8 cellular contexts compared by ENCODE assay signal in the genomic region with DNA sequence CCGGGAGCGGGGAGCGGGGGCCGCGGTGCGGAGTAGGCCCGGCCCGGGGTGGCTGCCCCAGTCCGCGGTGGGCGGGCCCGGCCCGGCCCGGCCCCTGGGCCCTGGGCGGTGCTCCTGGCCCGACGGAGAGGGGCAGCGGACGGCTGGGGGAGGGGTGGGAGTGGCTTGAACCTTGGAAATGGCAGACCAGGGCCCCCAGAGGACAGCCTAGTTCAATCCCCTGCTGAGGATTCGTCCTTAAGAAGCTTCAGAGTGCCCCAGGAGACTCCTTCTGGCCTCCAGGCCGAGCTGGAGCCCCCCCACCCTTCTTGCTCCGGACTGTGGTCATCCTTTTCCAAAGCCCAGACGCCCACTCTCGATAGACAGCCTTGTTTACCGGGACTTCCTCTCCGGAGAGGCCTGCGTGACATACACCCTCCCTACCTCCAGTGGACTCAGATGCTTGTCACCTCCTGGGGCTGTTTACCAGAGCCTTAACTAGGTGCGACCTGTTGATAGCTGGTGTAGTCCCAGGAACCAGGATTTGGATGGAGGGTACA. TPM values are rescaled to one million over a fixed set of nuclear protein-coding genes. Genes with fewer than 3 reads are reported as not detected.
DNase-seq lines count a peak whose midpoint lies in the region; ATAC-seq and TF ChIP-seq lines count a peak whose summit lies in the region.

No MANE protein-coding gene starts in this region.

- TF ChIP-seq CTCF in left ventricle myocardium inferior (IDR thresholded peaks at IDR 0.05; ENCODE audit: borderline replicate concordance): no peak

- H3K4me1 Mint-ChIP-seq in CD8-positive, alpha-beta memory T cell: peaks cover 29 to 57% (median 42%) of the 10 kb centered on the region in 3 donors

- no peaks in the 10 kb centered on the region for H3K9me3 Mint-ChIP-seq in CD8-positive, alpha-beta memory T cell

- peak; percentile 19 to 63 (median 49) for DNase-seq in CD8-positive, alpha-beta memory T cell
- DNase-seq in RKO (ENCODE audit: low spot score) (peak; percentile 78), amniotic epithelial cell (ENCODE audit: low read depth) (peak; percentile 70), left ventricle myocardium inferior (peak; percentile 87), pulmonary artery endothelial cell (ENCODE audit: low read depth, low spot score) (peak; percentile 36), NCI-H187 treated with DMSO at 0.1 percent for 48 hours (lab: John Stamatoyannopoulos, UW) (no peak)

- H3K27ac Mint-ChIP-seq in CD8-positive, alpha-beta memory T cell: peak overlapping the region; percentile 77 to 97 (median 94)

- peaks cover 0 to 46% (median 7%) of the 10 kb centered on the region in 3 donors for H3K36me3 Mint-ChIP-seq in CD8-positive, alpha-beta memory T cell

- H3K4me3 ChIP-seq in CD8-positive, alpha-beta memory T cell (ENCODE audit: low read length): peak overlapping the region; percentile 82
- H3K4me3 ChIP-seq in left ventricle myocardium inferior: peak overlapping the region; percentile 81

- ATAC-seq in GM19043 (IDR thresholded peaks at IDR 0.05; ENCODE audit: low read depth, unreplicated experiment) (peak; percentile 49), HG03175 (IDR thresholded peaks at IDR 0.05; ENCODE audit: unreplicated experiment) (peak; percentile 54)

- CTCF ChIA-PET in CD8-positive, alpha-beta memory T cell (lab: Charles Lee): interaction anchor here (0.8 to 22.1 kb wide), 17 partner anchors 8 to 322 kb away, joined by 3 to 486 read pairs (median 10); a partner anchor contains a TSS

- intact Hi-C loops in left ventricle myocardium inferior (cut with micrococcal nuclease): loop anchor here (5.0 kb wide), 1 partner anchor 63 kb away; a partner anchor contains a TSS

- H3K36me3 ChIP-seq in CD8-positive, alpha-beta memory T cell (ENCODE audit: insufficient read depth, low read length): peaks cover 15% of the 10 kb centered on the region
- H3K36me3 ChIP-seq in left ventricle myocardium inferior: peaks cover 19% of the 10 kb centered on the region

- no peaks in the 10 kb centered on the region for H3K27me3 Mint-ChIP-seq in CD8-positive, alpha-beta memory T cell

- H3K27me3 ChIP-seq in CD8-positive, alpha-beta memory T cell (ENCODE audit: insufficient read depth, low read length, poor library complexity, severe bottlenecking): no peaks in the 10 kb centered on the region
- no peaks in the 10 kb centered on the region for H3K27me3 ChIP-seq in left ventricle myocardium inferior (ENCODE audit: low read depth)

- peak overlapping the region; percentile 89 to 95 (median 91) for H3K4me3 Mint-ChIP-seq in CD8-positive, alpha-beta memory T cell

- POLR2A ChIA-PET in CD8-positive, alpha-beta memory T cell (lab: Charles Lee): interaction anchor here (0.6 to 4.4 kb wide), 25 partner anchors 10 to 797 kb away, joined by 3 to 78 read pairs (median 5); a partner anchor contains a TSS

- H3K27ac ChIP-seq in CD8-positive, alpha-beta memory T cell (ENCODE audit: low read depth, low read length): peak overlapping the region; percentile 96
- peak overlapping the region; percentile 96 for H3K27ac ChIP-seq in left ventricle myocardium inferior (replicated peaks)

- H3K4me1 ChIP-seq in CD8-positive, alpha-beta memory T cell (ENCODE audit: insufficient read depth, low read length): peaks cover 58% of the 10 kb centered on the region
- peaks cover 64% of the 10 kb centered on the region for H3K4me1 ChIP-seq in left ventricle myocardium inferior

- no peaks in the 10 kb centered on the region for H3K9me3 ChIP-seq in CD8-positive, alpha-beta memory T cell (ENCODE audit: low read length)
- no peaks in the 10 kb centered on the region for H3K9me3 ChIP-seq in left ventricle myocardium inferior (replicated peaks)

RNA-seq across cellular contexts. Expression of a gene that starts 0.5 kb away (rescaled TPM):
- total RNA-seq in CD8-positive, alpha-beta memory T cell: 10 to 100 TPM; 68.8 to 72.3 TPM
- 21.1 TPM for polyA plus RNA-seq in CD8-positive, alpha-beta memory T cell
- total RNA-seq in left ventricle myocardium inferior: 20.5 TPM
- total RNA-seq in pulmonary artery endothelial cell: 53.9 and 72.1 TPM in 2 replicates

RNA-seq across cellular contexts. Expression of a gene that starts 0.7 kb away (rescaled TPM):
- 1 to 10 TPM; 7.4 to 7.7 TPM for total RNA-seq in CD8-positive, alpha-beta memory T cell
- not detected for polyA plus RNA-seq in CD8-positive, alpha-beta memory T cell
- total RNA-seq in left ventricle myocardium inferior (0.55 TPM), pulmonary artery endothelial cell (0.86 and 1.8 TPM in 2 replicates)

RNA-seq across cellular contexts. Expression of a gene that starts 12.4 kb away (rescaled TPM):
- total RNA-seq in CD8-positive, alpha-beta memory T cell: 10 to 100 TPM; 58.1 to 59.6 TPM
- polyA plus RNA-seq in CD8-positive, alpha-beta memory T cell: 67.7 TPM
- 74.8 TPM for total RNA-seq in left ventricle myocardium inferior
- total RNA-seq in pulmonary artery endothelial cell: 10.4 TPM in 2 replicates

RNA-seq across cellular contexts. Expression of a gene that starts 31.4 kb away (rescaled TPM):
- total RNA-seq in CD8-positive, alpha-beta memory T cell: under 1 TPM; 0.02 to 0.04 TPM
- not detected for polyA plus RNA-seq in CD8-positive, alpha-beta memory T cell
- total RNA-seq in left ventricle myocardium inferior: 8.0 TPM
- 9.8 and 10.5 TPM in 2 replicates for total RNA-seq in pulmonary artery endothelial cell
